Comparison of ENCODE assay signal across 8 cellular contexts in the genomic region with DNA sequence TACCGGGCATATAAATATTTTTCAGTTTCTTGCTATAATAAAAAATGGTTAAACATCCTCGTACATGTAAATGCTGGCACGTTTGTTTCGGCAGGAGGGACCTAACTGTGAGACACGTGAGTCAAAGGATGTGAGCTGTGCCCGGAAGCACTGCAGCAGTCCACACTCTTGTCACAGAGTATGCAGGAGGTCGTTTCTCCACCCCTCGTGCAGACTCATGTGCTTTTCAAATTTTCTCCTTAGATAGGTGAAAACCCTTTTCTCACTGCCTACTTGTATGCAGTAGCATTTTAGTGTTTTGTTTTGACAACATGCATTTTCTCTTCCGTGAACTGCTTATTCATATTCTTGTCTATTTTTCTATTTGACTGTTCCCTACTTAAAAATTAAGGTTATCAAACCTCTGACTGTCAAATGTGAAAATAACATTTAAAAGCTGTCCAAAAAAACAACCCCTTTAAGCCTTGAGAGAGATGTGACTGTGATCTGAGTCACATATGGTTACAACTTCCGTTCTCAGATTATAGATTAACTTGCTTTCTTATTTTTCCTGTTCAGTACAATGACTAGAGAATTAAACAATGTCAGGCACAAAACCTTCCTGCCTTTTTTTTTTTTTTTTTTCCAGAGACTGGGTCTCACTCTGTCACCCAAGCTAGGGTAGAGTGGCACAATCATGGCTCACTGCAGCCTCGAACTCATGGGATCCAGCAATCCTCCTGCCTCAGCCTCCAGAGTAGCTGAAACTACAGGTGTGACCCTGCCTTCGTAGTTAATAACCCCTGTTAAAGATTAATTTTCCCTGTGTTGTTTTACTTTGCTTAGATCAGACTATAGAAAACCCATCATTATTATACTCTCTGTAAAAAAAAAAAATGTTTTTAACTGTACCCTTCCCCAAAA. TPM values are rescaled to one million over a fixed set of nuclear protein-coding genes. Genes with fewer than 3 reads are reported as not detected.
DNase-seq lines count a peak whose midpoint lies in the region; ATAC-seq and TF ChIP-seq lines count a peak whose summit lies in the region.

No MANE protein-coding gene starts in this region.

- H3K27ac Mint-ChIP-seq in stimulated activated memory B cell treated with anti-CD40 and anti-IgM and Interleukin-4, amounts not matched to agents 10 μg/mL and 1 μg/mL and 100 μg/mL, for 72 hours, result peak overlapping the region; percentile 61

- H3K4me3 Mint-ChIP-seq in stimulated activated memory B cell treated with anti-CD40 and anti-IgM and Interleukin-4, amounts not matched to agents 10 μg/mL and 1 μg/mL and 100 μg/mL, for 72 hours, result peak overlapping the region; percentile 57

- no peak for TF ChIP-seq CTCF in VCaP (conservative IDR thresholded peaks at IDR 0.05)
- TF ChIP-seq CTCF in fibroblast of the aortic adventitia (IDR thresholded peaks at IDR 0.05; ENCODE audit: insufficient read depth, low read length), result no peak

- peak; percentile 88 for ATAC-seq in HG03108 (IDR thresholded peaks at IDR 0.05; ENCODE audit: unreplicated experiment)
- ATAC-seq in stimulated activated memory B cell treated with anti-CD40 and anti-IgM and Interleukin-4, amounts not matched to agents 10 μg/mL and 1 μg/mL and 100 μg/mL, for 72 hours, result peak; percentile 77

- H3K4me3 ChIP-seq in fibroblast of the aortic adventitia (ENCODE audit: low read depth, low read length), result peak overlapping the region; percentile 49

- peaks cover 19% of the 10 kb centered on the region for H3K4me1 Mint-ChIP-seq in stimulated activated memory B cell treated with anti-CD40 and anti-IgM and Interleukin-4, amounts not matched to agents 10 μg/mL and 1 μg/mL and 100 μg/mL, for 72 hours

- DNase-seq in activated CD4-positive, alpha-beta T cell treated with anti-CD3 and anti-CD28 coated beads for 24 hours (ENCODE audit: low read depth in 2 of 2), result peak; percentile 15 to 19
- DNase-seq in activated CD4-positive, alpha-beta T cell treated with anti-CD3 and anti-CD28 coated beads for 1 hour, result no peak
- DNase-seq in fibroblast of the aortic adventitia (ENCODE audit: low read depth) (peak; percentile 56), caudate nucleus (lab: John Stamatoyannopoulos, UW) (no peak), NCI-H146 treated with DMSO at 0.1 percent for 48 hours (lab: John Stamatoyannopoulos, UW; ENCODE audit: unreplicated experiment) (no peak)

- H3K27me3 Mint-ChIP-seq in stimulated activated memory B cell treated with anti-CD40 and anti-IgM and Interleukin-4, amounts not matched to agents 10 μg/mL and 1 μg/mL and 100 μg/mL, for 72 hours, result no peaks in the 10 kb centered on the region

- peaks cover 10% of the 10 kb centered on the region for H3K36me3 Mint-ChIP-seq in stimulated activated memory B cell treated with anti-CD40 and anti-IgM and Interleukin-4, amounts not matched to agents 10 μg/mL and 1 μg/mL and 100 μg/mL, for 72 hours

- H3K9me3 Mint-ChIP-seq in stimulated activated memory B cell treated with anti-CD40 and anti-IgM and Interleukin-4, amounts not matched to agents 10 μg/mL and 1 μg/mL and 100 μg/mL, for 72 hours, result no peaks in the 10 kb centered on the region

- H3K27ac ChIP-seq in VCaP, result peak overlapping the region; percentile 34
- H3K27ac ChIP-seq in caudate nucleus (ENCODE audit: low read depth, low read length), result no peak overlapping the region

RNA-seq across cellular contexts. Expression of a gene that starts 45.1 kb away (rescaled TPM):
- total RNA-seq in fibroblast of the aortic adventitia (ENCODE audit: low replicate concordance), result 20.2 and 55.2 TPM in 2 replicates

Comparison
In these comparisons a context has a peak if more than half of its experiments do, and no peak if none do; other contexts are left out.
1. DNase-seq: peak in activated CD4-positive, alpha-beta T cell treated with anti-CD3 and anti-CD28 coated beads for 24 hours (2 of 2) and fibroblast of the aortic adventitia (single experiment); none in activated CD4-positive, alpha-beta T cell treated with anti-CD3 and anti-CD28 coated beads for 1 hour (single experiment), caudate nucleus (0 of 61) and NCI-H146 treated with DMSO at 0.1 percent for 48 hours (single experiment).